ENCODE assay signal across 8 cellular contexts in the genomic region with DNA sequence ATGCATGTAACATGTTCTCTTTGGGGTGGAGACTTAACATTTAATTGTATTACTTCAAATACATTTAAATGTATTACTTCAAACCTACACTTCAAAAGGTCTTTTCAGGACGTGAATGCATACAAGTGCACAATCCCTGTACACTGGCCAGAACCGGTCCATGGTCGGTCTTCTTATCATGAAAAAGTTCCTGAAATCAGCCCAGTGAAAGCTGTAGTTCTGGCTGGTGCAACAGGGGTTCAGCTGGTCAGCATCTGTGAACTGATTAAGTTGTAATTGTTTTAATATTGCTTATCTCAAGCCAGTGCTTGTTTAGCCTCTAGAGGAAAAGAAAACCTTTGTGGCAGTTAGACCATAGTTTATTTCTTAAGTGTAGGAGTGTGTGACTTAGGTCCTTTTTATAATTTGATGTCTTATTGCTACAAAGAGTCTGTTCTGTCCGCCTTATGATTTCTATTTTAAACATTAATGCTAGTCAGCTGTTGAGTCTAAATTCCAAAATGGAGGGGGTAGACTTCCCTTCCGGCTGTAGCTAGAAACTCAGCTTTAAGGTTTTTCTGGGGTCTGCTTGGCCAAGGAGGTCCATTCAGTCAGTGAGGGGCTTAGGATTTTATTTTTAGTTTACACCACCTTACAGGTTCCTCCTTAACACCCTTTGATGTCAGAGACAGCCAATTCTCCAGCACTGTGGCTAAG. TPM values are rescaled to one million over a fixed set of nuclear protein-coding genes. Genes with fewer than 3 reads are reported as not detected.
A peak's percentile ranks its signal among the peaks of the same experiment; 100 is the strongest.
DNase-seq lines count a peak whose midpoint lies in the region; ATAC-seq and TF ChIP-seq lines count a peak whose summit lies in the region.

No MANE protein-coding gene starts in this region.

- H3K4me3 Mint-ChIP-seq in naive B cell = peak overlapping the region; percentile 39 to 90 (median 81)

- CTCF ChIA-PET in AG04450 (lab: Charles Lee) = interaction anchor here (0.9 kb wide), 1 partner anchor 9 kb away, joined by 3 read pairs; no protein-coding TSS in a partner anchor

- no peak for DNase-seq in AG04450 (ENCODE audit: low read depth, low spot score)
- no peak for DNase-seq in choroid plexus epithelial cell (ENCODE audit: low read depth)
- DNase-seq in naive B cell = no peak
- no peak for DNase-seq in NCI-H2029 (lab: John Stamatoyannopoulos, UW)
- DNase-seq in KBM-7 = no peak
- DNase-seq in DMS114 treated with DMSO at 0.1 percent for 48 hours (lab: John Stamatoyannopoulos, UW; ENCODE audit: unreplicated experiment) = no peak

- H3K4me3 ChIP-seq in AG04450 (ENCODE audit: low read depth, low read length) = peak overlapping the region; percentile 83
- H3K4me3 ChIP-seq in HUES48 (ENCODE audit: low read depth, low read length) = peak overlapping the region; percentile 90
- peak overlapping the region; percentile 85 for H3K4me3 ChIP-seq in choroid plexus epithelial cell (ENCODE audit: low read depth, low read length)

- H3K9me3 ChIP-seq in AG04450 (ENCODE audit: control insufficient read depth, insufficient read depth, low read length) = no peaks in the 10 kb centered on the region; the same call in 1 of the 2 replicates
- no peaks in the 10 kb centered on the region for H3K9me3 ChIP-seq in HUES48 (ENCODE audit: control insufficient read depth, insufficient read depth, low read length)

- H3K4me1 ChIP-seq in HUES48 (ENCODE audit: control insufficient read depth, insufficient read depth, low read length) = peaks cover 19% of the 10 kb centered on the region

- H3K9me3 Mint-ChIP-seq in naive B cell = no peaks in the 10 kb centered on the region

- ATAC-seq in naive B cell (ENCODE audit: low read depth in 2 of 2) = no peak
- ATAC-seq in GM21390 (IDR thresholded peaks at IDR 0.05; ENCODE audit: unreplicated experiment) = no peak

- H3K27ac Mint-ChIP-seq in naive B cell = peak overlapping the region in 1 of 6 donors; percentile 69

- H3K27ac ChIP-seq in AG04450 (ENCODE audit: low read depth, low read length) (peak overlapping the region; percentile 88), HUES48 (ENCODE audit: low read depth, low read length) (no peak overlapping the region)

- in situ Hi-C loops in KBM-7 (cut with MboI; ENCODE audit: low pct_unique_long_range_greater_than_20kb, low sequenced_read_pairs) = no loop called here

- H3K36me3 Mint-ChIP-seq in naive B cell = no peaks in the 10 kb centered on the region

- peaks cover 39 to 50% (median 43%) of the 10 kb centered on the region in 3 donors for H3K27me3 Mint-ChIP-seq in naive B cell

- H3K4me1 Mint-ChIP-seq in naive B cell = peaks cover 11 to 14% (median 14%) of the 10 kb centered on the region in 3 donors

- no peaks in the 10 kb centered on the region for H3K27me3 ChIP-seq in AG04450 (ENCODE audit: control insufficient read depth, insufficient read depth, low read length)
- H3K27me3 ChIP-seq in HUES48 (ENCODE audit: control insufficient read depth, insufficient read depth, low read length) = peaks cover 14% of the 10 kb centered on the region

- POLR2A ChIA-PET in AG04450 (lab: Yijun Ruan, JAX) = interaction anchor here (0.6 to 2.4 kb wide), 3 partner anchors 10 to 166 kb away, joined by 5 to 17 read pairs (median 6); a partner anchor contains a TSS

- H3K36me3 ChIP-seq in HUES48 (ENCODE audit: control insufficient read depth, insufficient read depth, low read length) = no peaks in the 10 kb centered on the region

- TF ChIP-seq CTCF in AG04450 (IDR thresholded peaks at IDR 0.05; ENCODE audit: low read depth, low read length) (no peak), choroid plexus epithelial cell (conservative IDR thresholded peaks at IDR 0.05; ENCODE audit: low read depth, low read length) (no peak)

- H3K9ac ChIP-seq in HUES48 (ENCODE audit: low read depth, low read length) = peak overlapping the region; percentile 59; the same call in 1 of the 2 replicates

RNA-seq across cellular contexts. Expression of a gene that starts 0.8 kb away (rescaled TPM):
- 115 and 157 TPM in 2 replicates for polyA plus RNA-seq in AG04450 (2011; rRNA removed)
- 103 and 104 TPM in 2 replicates for polyA minus RNA-seq in AG04450 (2011; rRNA and poly(A)+ RNA removed)
- polyA plus RNA-seq in naive B cell (ENCODE audit: low read depth in 6 of 6) = under 1 TPM in 3 of 6 donors, not detected in 3; 0.06 to 0.50 (median 0.21) TPM

Comparison
In these comparisons a context has a peak if more than half of its experiments do, and no peak if none do; other contexts are left out.
1. RNA of a gene that starts 0.8 kb away (polyA plus RNA-seq): 115 to 157 TPM in AG04450; 0.06 to 0.50 TPM in naive B cell; every median in the first group is over 10 times any median in the second.
2. Peak in every context shown above with its lines, with median percentiles within 50 percentile points of each other: H3K4me3 ChIP-seq.